Comparison of ENCODE assay signal across 30 cellular contexts in the genomic region with DNA sequence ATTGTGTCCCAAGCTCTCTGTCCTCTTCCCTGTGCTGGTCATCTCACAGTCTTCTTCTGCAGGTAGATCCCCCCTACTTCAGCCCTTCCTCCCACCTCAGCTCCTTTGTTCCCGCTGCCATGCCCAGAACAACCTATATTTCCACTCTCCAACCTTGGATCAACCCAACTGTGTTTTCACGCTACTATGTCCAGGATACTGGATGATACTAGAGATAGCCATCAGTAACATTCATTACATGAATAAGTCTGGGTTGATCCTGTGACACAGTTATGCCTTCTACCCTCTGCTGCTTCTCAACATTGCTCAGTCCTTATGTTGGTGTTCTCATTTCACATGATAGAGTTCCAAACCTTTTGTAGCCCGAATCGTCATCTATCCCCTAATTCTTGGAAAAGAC.
"Had no signal": no experiment of that assay in that cellular context is flagged by ENCODE, and none has a peak within 500 bp of the region (broad histone marks: within the 10 kb centered on the region; RNA-seq: fewer than 3 reads in every experiment).

No MANE protein-coding gene starts in this region.

- H3K4me3 Mint-ChIP-seq: activated CD4-positive, alpha-beta T cell treated with anti-CD3 and anti-CD28 coated beads, Interleukin-2, amount 10 ng/mL, durations not matched to agents 24 days and 14 days; activated CD8-positive, alpha-beta T cell treated with anti-CD3 and anti-CD28 coated beads for 36 hours; activated naive CD4-positive, alpha-beta T cell treated with anti-CD3 and anti-CD28 coated beads, Interleukin-2, amount 50 U/mL, for 24 hours; activated naive CD8-positive, alpha-beta T cell treated with anti-CD3 and anti-CD28 coated beads, Interleukin-2, amount 10 ng/mL, durations not matched to agents 7 days and 5 days; activated T-cell treated with anti-CD3 and anti-CD28 coated beads, Interleukin-2, amount 50 U/mL, for 24 hours; T-helper 1 cell treated with Interleukin-12 subunit alpha and Interleukin-12 subunit beta and Interleukin-4 antibody, amounts not matched to agents 30 μg/mL and 1 μg/mL, for 36 hours had no signal

- H3K36me3 Mint-ChIP-seq: activated naive CD4-positive, alpha-beta T cell treated with anti-CD3 and anti-CD28 coated beads, Interleukin-2, amount 50 U/mL, for 24 hours; activated naive CD8-positive, alpha-beta T cell treated with anti-CD3 and anti-CD28 coated beads, Interleukin-2, amount 10 ng/mL, durations not matched to agents 7 days and 5 days had no signal

- H3K4me2 ChIP-seq: KMS-11, SK-N-SH had no signal

- H3K27me3 ChIP-seq: ascending aorta, cardiac muscle cell, SJSA1 had no signal

- H3K27ac ChIP-seq: ascending aorta, cardiac muscle cell, KMS-11, SJSA1 had no signal

- H3K4me3 ChIP-seq: ascending aorta, cardiac muscle cell, SJSA1 had no signal

- H3K9me3 ChIP-seq: ascending aorta, SJSA1, SK-N-SH had no signal

- ATAC-seq: activated CD8-positive, alpha-beta T cell treated with anti-CD3 and anti-CD28 coated beads for 36 hours had no signal

- H3K27ac Mint-ChIP-seq: activated CD4-positive, alpha-beta T cell treated with anti-CD3 and anti-CD28 coated beads, Interleukin-2, amount 10 ng/mL, durations not matched to agents 24 days and 14 days; activated CD8-positive, alpha-beta T cell treated with anti-CD3 and anti-CD28 coated beads for 36 hours; activated naive CD4-positive, alpha-beta T cell treated with anti-CD3 and anti-CD28 coated beads, Interleukin-2, amount 50 U/mL, for 24 hours; activated naive CD8-positive, alpha-beta T cell treated with anti-CD3 and anti-CD28 coated beads, Interleukin-2, amount 10 ng/mL, durations not matched to agents 7 days and 5 days; activated T-cell treated with anti-CD3 and anti-CD28 coated beads, Interleukin-2, amount 50 U/mL, for 24 hours; activated T-helper 2 cell treated with anti-CD3 and anti-CD28 coated beads, Interferon-gamma antibody, Interleukin-2, Interleukin-4, amounts not matched to agents 10 μg/mL and 5 μg/mL and 100 μg/mL, durations not matched to agents 14 hours and 24 hours and 36 hours; T-helper 1 cell treated with Interleukin-12 subunit alpha and Interleukin-12 subunit beta and Interleukin-4 antibody, amounts not matched to agents 30 μg/mL and 1 μg/mL, for 36 hours; T-helper 2 cell treated with Interferon-gamma antibody and Interleukin-4, amounts not matched to agents 5 μg/mL and 100 μg/mL, for 36 hours had no signal

- DNase-seq: activated CD4-positive, alpha-beta T cell treated with anti-CD3 and anti-CD28 coated beads, Interleukin-2, amount 10 ng/mL, durations not matched to agents 24 days and 14 days; activated CD4-positive, alpha-beta T cell treated with anti-CD3 and anti-CD28 coated beads, Interleukin-2, amount 50 U/mL, for 4 hours; activated CD8-positive, alpha-beta T cell treated with anti-CD3 and anti-CD28 coated beads for 36 hours; activated gamma-delta T cell; activated naive CD4-positive, alpha-beta T cell treated with Interleukin-2 at 50 U/mL for 16 hours; activated naive CD8-positive, alpha-beta T cell treated with anti-CD3 and anti-CD28 coated beads, Interleukin-2, amount 10 ng/mL, durations not matched to agents 7 days and 5 days; activated T-cell treated with anti-CD3 and anti-CD28 coated beads, Interleukin-2, amount 50 U/mL, for 24 hours; amygdala; NCI-H1092 treated with DMSO at 0.1 percent for 48 hours; NCI-H1417; NCI-H146; NCI-H187; NCI-H2029 treated with DMSO at 0.1 percent for 48 hours; NCI-H2107; NCI-H2171; NCI-H510A; NCI-H526; NCI-H748 treated with DMSO at 0.1 percent for 48 hours; NK-92 treated with Interleukin-12 subunit alpha and Interleukin-12 subunit beta, amount 100 ng/mL, for 24 hours; SHP77 treated with DMSO at 0.1 percent for 48 hours; SK-N-SH had no signal

- H3K4me1 ChIP-seq: ascending aorta had no signal

- FAIRE-seq: TTC549 had no signal

- H3K36me3 ChIP-seq: ascending aorta, cardiac muscle cell, SJSA1 had no signal

- H3K9me3 Mint-ChIP-seq: activated CD4-positive, alpha-beta T cell treated with anti-CD3 and anti-CD28 coated beads, Interleukin-2, amount 10 ng/mL, durations not matched to agents 24 days and 14 days; activated CD8-positive, alpha-beta T cell treated with anti-CD3 and anti-CD28 coated beads for 36 hours; activated naive CD4-positive, alpha-beta T cell treated with anti-CD3 and anti-CD28 coated beads, Interleukin-2, amount 50 U/mL, for 24 hours; activated naive CD8-positive, alpha-beta T cell treated with anti-CD3 and anti-CD28 coated beads, Interleukin-2, amount 10 ng/mL, durations not matched to agents 7 days and 5 days; activated T-cell treated with anti-CD3 and anti-CD28 coated beads, Interleukin-2, amount 50 U/mL, for 24 hours; activated T-helper 2 cell treated with anti-CD3 and anti-CD28 coated beads, Interferon-gamma antibody, Interleukin-2, Interleukin-4, amounts not matched to agents 10 μg/mL and 5 μg/mL and 100 μg/mL, durations not matched to agents 14 hours and 24 hours and 36 hours; T-helper 1 cell treated with Interleukin-12 subunit alpha and Interleukin-12 subunit beta and Interleukin-4 antibody, amounts not matched to agents 30 μg/mL and 1 μg/mL, for 36 hours; T-helper 2 cell treated with Interferon-gamma antibody and Interleukin-4, amounts not matched to agents 5 μg/mL and 100 μg/mL, for 36 hours had no signal

- H3K9ac ChIP-seq: KMS-11, SK-N-SH had no signal

- H3K27me3 Mint-ChIP-seq: activated naive CD4-positive, alpha-beta T cell treated with anti-CD3 and anti-CD28 coated beads, Interleukin-2, amount 50 U/mL, for 24 hours had no signal
